Comparison of ENCODE assay signal across 12 cellular contexts in genomic region chr20:3073251-3073643, GRCh38. TPM values are rescaled to one million over a fixed set of nuclear protein-coding genes. Genes with fewer than 3 reads are reported as not detected.
DNase-seq lines count a peak whose midpoint lies in the region; ATAC-seq and TF ChIP-seq lines count a peak whose summit lies in the region.
"Not testable (repeated sequence)": the region's sequence is repeated elsewhere in the genome, so short reads cannot be mapped to it uniquely, and the experiment has no call there.
"Had no signal": no experiment of that assay in that cellular context is flagged by ENCODE, and none has a peak within 500 bp of the region (broad histone marks: within the 10 kb centered on the region; RNA-seq: fewer than 3 reads in every experiment).

No MANE protein-coding gene starts in this region.

- not testable (repeated sequence) for H3K9me3 ChIP-seq in CD4-positive, alpha-beta T cell (ENCODE audit: control insufficient read depth, low read length); Loucy (ENCODE audit: insufficient read depth, low read depth, low read length); T-helper 17 cell (ENCODE audit: control insufficient read depth, low read length, poor library complexity, severe bottlenecking)

- not testable (repeated sequence) for H3K27me3 Mint-ChIP-seq in CD4-positive, alpha-beta T cell; T-helper 17 cell; activated CD4-positive, alpha-beta T cell treated with anti-CD3 and anti-CD28 coated beads, Interleukin-2, amount 10 ng/mL, durations not matched to agents 7 days and 5 days; effector memory CD8-positive, alpha-beta T cell
- H3K27me3 Mint-ChIP-seq in activated T-helper 2 cell treated with anti-CD3 and anti-CD28 coated beads, Interferon-gamma antibody, Interleukin-2, Interleukin-4, amounts not matched to agents 10 μg/mL and 5 μg/mL and 100 μg/mL, durations not matched to agents 14 hours and 24 hours and 36 hours (ENCODE audit: low read depth), result peaks cover 16% of the 10 kb centered on the region
- H3K27me3 Mint-ChIP-seq in natural killer cell (ENCODE audit: low read depth in 2 of 2), result peaks cover 8 to 16% of the 10 kb centered on the region in 2 donors

- not testable (repeated sequence) for H3K36me3 Mint-ChIP-seq in CD4-positive, alpha-beta T cell (ENCODE audit: low read depth); T-helper 17 cell (ENCODE audit: low read depth); activated CD4-positive, alpha-beta T cell treated with anti-CD3 and anti-CD28 coated beads, Interleukin-2, amount 10 ng/mL, durations not matched to agents 7 days and 5 days (ENCODE audit: low read depth); effector memory CD8-positive, alpha-beta T cell (ENCODE audit: insufficient read depth); natural killer cell
- H3K36me3 Mint-ChIP-seq in activated T-helper 2 cell treated with anti-CD3 and anti-CD28 coated beads, Interferon-gamma antibody, Interleukin-2, Interleukin-4, amounts not matched to agents 10 μg/mL and 5 μg/mL and 100 μg/mL, durations not matched to agents 14 hours and 24 hours and 36 hours (ENCODE audit: low read depth), result peaks cover 10% of the 10 kb centered on the region

- peaks cover 16% of the 10 kb centered on the region; the same call in 1 of the 2 replicates for H3K79me2 ChIP-seq in Loucy (ENCODE audit: insufficient read depth, low read length)

- DNase-seq in CD4-positive, alpha-beta T cell; T-helper 17 cell; activated CD4-positive, alpha-beta T cell treated with anti-CD3 and anti-CD28 coated beads, Interleukin-2, amount 10 ng/mL, durations not matched to agents 7 days and 5 days; activated T-helper 2 cell treated with anti-CD3 and anti-CD28 coated beads, Interferon-gamma antibody, Interleukin-2, Interleukin-4, amounts not matched to agents 10 μg/mL and 5 μg/mL and 100 μg/mL, durations not matched to agents 14 hours and 24 hours and 36 hours (ENCODE audit: low spot score); effector memory CD8-positive, alpha-beta T cell; natural killer cell: not testable (repeated sequence)

- not testable (repeated sequence) for H3K4me3 ChIP-seq in Loucy (ENCODE audit: low read length, poor library complexity, severe bottlenecking)

- not testable (repeated sequence) for H3K9me2 ChIP-seq in Loucy (replicated peaks; ENCODE audit: low read depth, low read length)

- peak overlapping the region; percentile 89 for H3K4me2 ChIP-seq in Loucy (ENCODE audit: low read depth, low read length, poor library complexity, severe bottlenecking)

- not testable (repeated sequence) for H2AFZ ChIP-seq in Loucy (ENCODE audit: low read length)

- H4K20me1 ChIP-seq in Loucy (ENCODE audit: insufficient read depth, low read length, poor library complexity, severe bottlenecking), result not testable (repeated sequence)

- H3K27ac Mint-ChIP-seq in CD4-positive, alpha-beta T cell, result peak overlapping the region; percentile 87
- peak overlapping the region; percentile 80 for H3K27ac Mint-ChIP-seq in T-helper 17 cell
- peak overlapping the region; percentile 46 for H3K27ac Mint-ChIP-seq in activated CD4-positive, alpha-beta T cell treated with anti-CD3 and anti-CD28 coated beads, Interleukin-2, amount 10 ng/mL, durations not matched to agents 7 days and 5 days
- not testable (repeated sequence) for H3K27ac Mint-ChIP-seq in activated T-helper 2 cell treated with anti-CD3 and anti-CD28 coated beads, Interferon-gamma antibody, Interleukin-2, Interleukin-4, amounts not matched to agents 10 μg/mL and 5 μg/mL and 100 μg/mL, durations not matched to agents 14 hours and 24 hours and 36 hours; effector memory CD8-positive, alpha-beta T cell; natural killer cell

- intact Hi-C loops in CD4-positive, alpha-beta T cell (cut with DNase I, micrococcal nuclease), result loop anchor here in 1 of 2 experiments (2.0 to 5.0 kb wide), 3 partner anchors 18 to 134 kb away; partner anchors contain the start of genes ITPA and LZTS3
- intact Hi-C loops in activated T-helper 2 cell treated with anti-CD3 and anti-CD28 coated beads, Interferon-gamma antibody, Interleukin-2, Interleukin-4, amounts not matched to agents 10 μg/mL and 5 μg/mL and 100 μg/mL, durations not matched to agents 14 hours and 24 hours and 36 hours (cut with micrococcal nuclease); natural killer cell (cut with micrococcal nuclease): not testable (repeated sequence)

- H3K4me3 Mint-ChIP-seq in CD4-positive, alpha-beta T cell, result peak overlapping the region; percentile 88
- H3K4me3 Mint-ChIP-seq in T-helper 17 cell (peak overlapping the region; percentile 33), natural killer cell (peak overlapping the region; percentile 40)
- peak overlapping the region; percentile 7 for H3K4me3 Mint-ChIP-seq in activated CD4-positive, alpha-beta T cell treated with anti-CD3 and anti-CD28 coated beads, Interleukin-2, amount 10 ng/mL, durations not matched to agents 7 days and 5 days
- peak overlapping the region; percentile 21 for H3K4me3 Mint-ChIP-seq in activated T-helper 2 cell treated with anti-CD3 and anti-CD28 coated beads, Interferon-gamma antibody, Interleukin-2, Interleukin-4, amounts not matched to agents 10 μg/mL and 5 μg/mL and 100 μg/mL, durations not matched to agents 14 hours and 24 hours and 36 hours (ENCODE audit: low read depth)
- H3K4me3 Mint-ChIP-seq in effector memory CD8-positive, alpha-beta T cell, result peak overlapping the region; percentile 6 to 11

- H3K27ac ChIP-seq in CD4-positive, alpha-beta T cell (ENCODE audit: low read depth, low read length), result not testable (repeated sequence)

- peaks cover 20% of the 10 kb centered on the region for H3K4me1 ChIP-seq in Loucy (ENCODE audit: insufficient read depth, low read length, poor library complexity, severe bottlenecking)

- H3K9me3 Mint-ChIP-seq in CD4-positive, alpha-beta T cell; activated CD4-positive, alpha-beta T cell treated with anti-CD3 and anti-CD28 coated beads, Interleukin-2, amount 10 ng/mL, durations not matched to agents 7 days and 5 days; activated T-helper 2 cell treated with anti-CD3 and anti-CD28 coated beads, Interferon-gamma antibody, Interleukin-2, Interleukin-4, amounts not matched to agents 10 μg/mL and 5 μg/mL and 100 μg/mL, durations not matched to agents 14 hours and 24 hours and 36 hours; effector memory CD8-positive, alpha-beta T cell; natural killer cell: not testable (repeated sequence)

- POLR2A ChIA-PET in CD4-positive, alpha-beta T cell (lab: Charles Lee), result interaction anchor here (1.2 to 6.6 kb wide), 3 partner anchors 10 to 20 kb away, joined by 3 to 48 read pairs (median 7); no protein-coding TSS in a partner anchor
- POLR2A ChIA-PET in activated CD4-positive, alpha-beta T cell treated with anti-CD3 and anti-CD28 coated beads, Interleukin-2, amount 10 ng/mL, durations not matched to agents 7 days and 5 days (lab: Charles Lee), result not testable (repeated sequence)

- not testable (repeated sequence) for TF ChIP-seq CTCF in CD4-positive, alpha-beta T cell (IDR thresholded peaks at IDR 0.05); Loucy (conservative IDR thresholded peaks at IDR 0.05; ENCODE audit: low read length); natural killer cell (IDR thresholded peaks at IDR 0.05)

- H3K27me3 ChIP-seq in CD4-positive, alpha-beta T cell (ENCODE audit: control insufficient read depth, insufficient read depth, low read length); Loucy (ENCODE audit: insufficient read depth, low read length, poor library complexity, severe bottlenecking): not testable (repeated sequence)

- H3F3A ChIP-seq in Loucy (ENCODE audit: low read depth), result not testable (repeated sequence)

- CTCF ChIA-PET in CD4-positive, alpha-beta T cell (lab: Charles Lee), result interaction anchor here (1.4 kb wide), 1 partner anchor 19 kb away, joined by 4 read pairs; no protein-coding TSS in a partner anchor
- CTCF ChIA-PET in activated CD4-positive, alpha-beta T cell treated with anti-CD3 and anti-CD28 coated beads, Interleukin-2, amount 10 ng/mL, durations not matched to agents 7 days and 5 days (lab: Charles Lee), result interaction anchor here (0.7 to 1.1 kb wide), 3 partner anchors 9 to 1018 kb away, joined by 3 read pairs; no protein-coding TSS in a partner anchor

- H3K36me3 ChIP-seq in Loucy (ENCODE audit: insufficient read depth, low read length), result not testable (repeated sequence)

- peaks cover 42% of the 10 kb centered on the region for H3K4me1 Mint-ChIP-seq in CD4-positive, alpha-beta T cell (ENCODE audit: low read depth)
- H3K4me1 Mint-ChIP-seq in T-helper 17 cell (peaks cover 27% of the 10 kb centered on the region), natural killer cell (peaks cover 16 to 28% of the 10 kb centered on the region in 2 donors)
- peaks cover 51% of the 10 kb centered on the region for H3K4me1 Mint-ChIP-seq in activated CD4-positive, alpha-beta T cell treated with anti-CD3 and anti-CD28 coated beads, Interleukin-2, amount 10 ng/mL, durations not matched to agents 7 days and 5 days
- H3K4me1 Mint-ChIP-seq in activated T-helper 2 cell treated with anti-CD3 and anti-CD28 coated beads, Interferon-gamma antibody, Interleukin-2, Interleukin-4, amounts not matched to agents 10 μg/mL and 5 μg/mL and 100 μg/mL, durations not matched to agents 14 hours and 24 hours and 36 hours (ENCODE audit: low read depth), result peaks cover 28% of the 10 kb centered on the region
- peaks cover 8 to 11% of the 10 kb centered on the region in 2 donors for H3K4me1 Mint-ChIP-seq in effector memory CD8-positive, alpha-beta T cell (ENCODE audit: low read depth in 2 of 2)

- H3K9ac ChIP-seq in Loucy (ENCODE audit: low read depth, low read length, poor library complexity, severe bottlenecking), result not testable (repeated sequence)

- ATAC-seq in CD4-positive, alpha-beta T cell (ENCODE audit: poor library complexity); T-helper 17 cell; effector memory CD8-positive, alpha-beta T cell (replicated peaks); natural killer cell: not testable (repeated sequence)

RNA-seq across cellular contexts. Expression of gene OXT, which starts 1.8 kb away (rescaled TPM):
- total RNA-seq in CD4-positive, alpha-beta T cell, result 1 to 10 TPM; 1.1 to 1.6 TPM
- total RNA-seq in T-helper 17 cell (under 1 TPM in 1 of 2 donors, not detected in 1; 0.62 TPM), natural killer cell (not detected)
- total RNA-seq in activated CD4-positive, alpha-beta T cell treated with anti-CD3 and anti-CD28 coated beads, Interleukin-2, amount 10 ng/mL, durations not matched to agents 7 days and 5 days, result not detected
- total RNA-seq in activated T-helper 2 cell treated with anti-CD3 and anti-CD28 coated beads, Interferon-gamma antibody, Interleukin-2, Interleukin-4, amounts not matched to agents 10 μg/mL and 5 μg/mL and 100 μg/mL, durations not matched to agents 14 hours and 24 hours and 36 hours, result 0.55 TPM in 1 of 2 replicates, not detected in the other
- total RNA-seq: A172, H1, NCI-H460, Right ventricle myocardium superior, SJSA1 had no signal

RNA-seq across cellular contexts. Expression of gene AVP, which starts 11.3 kb away (rescaled TPM):
- under 1 TPM; 0.47 to 0.56 TPM for total RNA-seq in CD4-positive, alpha-beta T cell
- total RNA-seq in T-helper 17 cell, result not detected
- not detected for total RNA-seq in activated CD4-positive, alpha-beta T cell treated with anti-CD3 and anti-CD28 coated beads, Interleukin-2, amount 10 ng/mL, durations not matched to agents 7 days and 5 days
- not detected in 2 replicates for total RNA-seq in activated T-helper 2 cell treated with anti-CD3 and anti-CD28 coated beads, Interferon-gamma antibody, Interleukin-2, Interleukin-4, amounts not matched to agents 10 μg/mL and 5 μg/mL and 100 μg/mL, durations not matched to agents 14 hours and 24 hours and 36 hours
- not detected for total RNA-seq in natural killer cell
- total RNA-seq: A172, H1, NCI-H460, SJSA1 had no signal

RNA-seq across cellular contexts. Expression of gene MRPS26, which starts 27.4 kb away (rescaled TPM):
- 10 to 100 TPM; 19.3 to 22.7 TPM for total RNA-seq in CD4-positive, alpha-beta T cell
- total RNA-seq in T-helper 17 cell (10 to 100 TPM; 16.8 to 17.2 TPM), natural killer cell (10 to 100 TPM; 17.5 to 21.3 (median 19.1) TPM)
- total RNA-seq in activated CD4-positive, alpha-beta T cell treated with anti-CD3 and anti-CD28 coated beads, Interleukin-2, amount 10 ng/mL, durations not matched to agents 7 days and 5 days, result 10 to 100 TPM; 30.6 to 37.2 TPM
- 143 and 148 TPM in 2 replicates for total RNA-seq in activated T-helper 2 cell treated with anti-CD3 and anti-CD28 coated beads, Interferon-gamma antibody, Interleukin-2, Interleukin-4, amounts not matched to agents 10 μg/mL and 5 μg/mL and 100 μg/mL, durations not matched to agents 14 hours and 24 hours and 36 hours

RNA-seq across cellular contexts. Expression of gene GNRH2, which starts 29.8 kb away (rescaled TPM):
- not detected for total RNA-seq in CD4-positive, alpha-beta T cell
- total RNA-seq in T-helper 17 cell (under 1 TPM; 0.92 to 0.94 TPM), natural killer cell (1 to 10 TPM in 1 of 3 donors, under 1 TPM in 2; 0.49 to 1.2 (median 0.68) TPM)
- 1 to 10 TPM; 1.2 to 2.0 TPM for total RNA-seq in activated CD4-positive, alpha-beta T cell treated with anti-CD3 and anti-CD28 coated beads, Interleukin-2, amount 10 ng/mL, durations not matched to agents 7 days and 5 days
- total RNA-seq in activated T-helper 2 cell treated with anti-CD3 and anti-CD28 coated beads, Interferon-gamma antibody, Interleukin-2, Interleukin-4, amounts not matched to agents 10 μg/mL and 5 μg/mL and 100 μg/mL, durations not matched to agents 14 hours and 24 hours and 36 hours, result 3.4 and 3.7 TPM in 2 replicates
- total RNA-seq: A172, NCI-H460, Right ventricle myocardium superior, SJSA1 had no signal

Comparison
In these comparisons a context has a peak if more than half of its experiments do, and no peak if none do; other contexts are left out.
1. H3K4me3 Mint-ChIP-seq: peak in every context shown above with its lines; median percentile 88 in CD4-positive, alpha-beta T cell; 40 in natural killer cell; 33 in T-helper 17 cell; 21 in activated T-helper 2 cell treated with anti-CD3 and anti-CD28 coated beads, Interferon-gamma antibody, Interleukin-2, Interleukin-4, amounts not matched to agents 10 μg/mL and 5 μg/mL and 100 μg/mL, durations not matched to agents 14 hours and 24 hours and 36 hours; 8 in effector memory CD8-positive, alpha-beta T cell; 7 in activated CD4-positive, alpha-beta T cell treated with anti-CD3 and anti-CD28 coated beads, Interleukin-2, amount 10 ng/mL, durations not matched to agents 7 days and 5 days.